ENCODE assay signal across 11 cellular contexts in the genomic region with DNA sequence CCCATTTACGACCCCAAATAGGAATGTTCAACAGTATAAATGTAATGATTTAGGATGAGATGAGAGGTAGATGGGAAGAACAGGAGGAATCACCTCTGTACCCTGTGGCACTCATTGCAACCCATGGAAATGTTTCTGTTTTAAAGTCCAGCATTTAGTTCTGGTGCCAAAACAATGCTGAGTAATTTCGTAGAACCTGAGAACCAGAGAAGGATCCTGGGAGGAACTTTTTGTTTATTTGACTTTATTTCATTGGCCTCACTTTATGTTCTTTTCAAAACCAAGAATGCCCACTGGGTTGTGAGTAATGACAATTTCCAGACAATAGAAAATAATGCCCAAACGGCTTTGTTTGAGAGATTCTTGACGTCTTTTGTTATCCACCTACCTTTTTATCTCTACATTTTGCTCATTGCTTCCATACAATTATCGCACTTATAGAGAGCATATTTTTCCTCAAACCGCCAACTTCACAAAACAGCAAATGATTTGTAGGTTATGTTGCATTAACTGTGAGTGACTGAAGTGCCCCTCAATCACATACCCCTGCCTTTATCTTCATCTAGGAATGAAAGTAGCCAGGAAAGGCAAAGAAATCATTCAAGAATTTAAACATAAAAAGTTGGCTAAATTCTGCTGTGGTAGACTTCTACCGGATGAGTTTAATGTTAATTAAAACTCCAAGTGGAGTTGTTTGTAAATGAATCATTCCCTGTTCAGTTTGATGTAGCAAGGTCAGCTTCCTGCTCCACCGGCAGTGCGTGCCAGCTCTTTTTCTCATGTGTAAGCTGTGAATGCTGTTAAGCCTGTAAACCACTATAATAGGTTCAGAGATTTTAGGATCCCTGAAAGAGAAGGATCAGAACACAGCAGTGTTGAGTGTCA.
DNase-seq lines count a peak whose midpoint lies in the region; ATAC-seq, FAIRE-seq and TF ChIP-seq lines count a peak whose summit lies in the region.
"Had no signal": no experiment of that assay in that cellular context is flagged by ENCODE, and none has a peak within 500 bp of the region (broad histone marks: within the 10 kb centered on the region; RNA-seq: fewer than 3 reads in every experiment).

No MANE protein-coding gene starts in this region.

- DNase-seq in AG20443 (ENCODE audit: low spot score) (peak; percentile 75), LHCN-M2 (ENCODE audit: low read depth) (peak; percentile 83), bronchial epithelial cell (ENCODE audit: low read depth) (peak; percentile 81), lung microvascular endothelial cell (ENCODE audit: low read depth in 2 of 2) (peak; percentile 62 to 91), NCI-H446 (lab: John Stamatoyannopoulos, UW) (no peak), hippocampal formation (lab: John Stamatoyannopoulos, UW) (no peak)
- DNase-seq in activated CD8-positive, alpha-beta memory T cell treated with anti-CD3 and anti-CD28 coated beads, Interleukin-2, amount 50 U/mL, for 4 hours = no peak
- DNase-seq: spleen, T-helper 9 cell had no signal

- no peak for FAIRE-seq in bronchial epithelial cell (lab: Jason Lieb, UNC)

- H3K36me3 ChIP-seq in bronchial epithelial cell (ENCODE audit: control insufficient read depth, insufficient read depth, low read length) = no peaks in the 10 kb centered on the region
- H3K36me3 ChIP-seq: spleen had no signal

- no peak for ATAC-seq in HG03521 (IDR thresholded peaks at IDR 0.05; ENCODE audit: unreplicated experiment)

- H3K27me3 ChIP-seq in bronchial epithelial cell (ENCODE audit: control insufficient read depth, insufficient read depth, low read length) = no peaks in the 10 kb centered on the region
- H3K27me3 ChIP-seq: spleen had no signal

- H3K4me3 ChIP-seq in bronchial epithelial cell (ENCODE audit: low read depth, low read length) = no peak overlapping the region
- H3K4me3 ChIP-seq: coronary artery, spleen had no signal

- no peak for TF ChIP-seq CTCF in bronchial epithelial cell (IDR thresholded peaks at IDR 0.05; ENCODE audit: insufficient read depth, low read length, severe bottlenecking)

Comparison
In these comparisons a context has a peak if more than half of its experiments do, and no peak if none do; other contexts are left out.
1. DNase-seq: peak in AG20443 (single experiment), LHCN-M2 (single experiment), bronchial epithelial cell (single experiment) and lung microvascular endothelial cell (2 of 2); none in NCI-H446 (0 of 2), hippocampal formation (0 of 2) and activated CD8-positive, alpha-beta memory T cell treated with anti-CD3 and anti-CD28 coated beads, Interleukin-2, amount 50 U/mL, for 4 hours (single experiment).